Comparison of ENCODE assay signal across 13 cellular contexts in the genomic region with DNA sequence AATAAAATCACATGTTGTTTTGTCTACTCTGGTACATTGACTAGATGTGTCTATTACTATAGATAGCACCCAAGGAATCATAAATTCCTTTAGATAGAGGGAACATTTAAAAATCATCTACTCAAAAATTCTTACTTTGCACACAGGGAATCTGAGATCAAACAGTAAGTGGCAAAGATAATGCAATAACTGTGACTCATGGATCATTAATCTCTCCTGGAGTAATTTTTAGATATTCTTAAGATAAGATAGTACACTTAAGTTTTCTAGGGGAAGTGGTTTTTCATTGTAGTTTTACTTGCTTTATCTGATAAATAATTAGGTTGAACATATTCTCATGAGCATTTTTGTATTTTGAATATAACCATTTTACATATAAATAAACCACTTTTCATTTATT.
"Had no signal": no experiment of that assay in that cellular context is flagged by ENCODE, and none has a peak within 500 bp of the region (broad histone marks: within the 10 kb centered on the region; RNA-seq: fewer than 3 reads in every experiment).

No MANE protein-coding gene starts in this region.

- H3K4me3 ChIP-seq: mucosa of descending colon, ovary, right atrium auricular region, sigmoid colon, skin epidermis had no signal

- DNase-seq: effector memory CD4-positive, alpha-beta T cell; immature natural killer cell; mammary epithelial cell; mucosa of descending colon; natural killer cell; nucleus accumbens; ovary; sigmoid colon; stimulated activated naive CD4-positive, alpha-beta T cell treated with Interleukin-2 at 50 U/mL for 16 hours; trophoblast cell had no signal

- H3K9me3 ChIP-seq: mucosa of descending colon, ovary, right atrium auricular region, sigmoid colon had no signal

- H3K27ac ChIP-seq: foreskin keratinocyte, ovary, right atrium auricular region, sigmoid colon, skin epidermis had no signal

- H3K4me1 ChIP-seq: right atrium auricular region, sigmoid colon had no signal

- H3K27me3 ChIP-seq: foreskin keratinocyte, ovary, right atrium auricular region, sigmoid colon had no signal

- H3K36me3 ChIP-seq: ovary, right atrium auricular region, sigmoid colon had no signal
